In the genomic region with DNA sequence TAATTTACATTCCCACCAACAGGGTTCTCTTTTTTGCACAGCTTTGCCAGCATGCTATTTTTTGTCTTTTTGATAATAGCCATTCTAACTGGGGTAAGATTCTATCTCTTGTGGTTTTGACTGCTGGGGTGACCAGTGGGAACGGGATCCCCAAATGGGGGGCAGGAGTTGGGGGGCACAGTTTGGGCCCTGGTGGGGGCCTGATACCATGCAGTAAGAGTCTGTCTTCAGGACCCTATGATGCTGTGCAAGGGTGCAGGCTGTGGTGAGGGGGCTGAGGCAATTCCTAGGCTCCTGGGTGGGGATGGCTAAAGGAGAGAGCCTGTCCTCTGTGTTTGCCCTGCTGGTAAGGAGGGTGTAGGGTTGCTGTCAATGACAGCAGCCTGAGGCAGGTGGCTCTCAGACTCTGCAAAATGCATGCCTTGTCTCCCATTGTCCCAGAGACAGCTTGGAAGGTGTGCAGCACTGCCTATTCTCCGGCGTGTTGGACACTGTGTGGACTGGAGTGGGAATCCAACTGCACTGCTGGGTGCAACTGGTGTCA, we compare ENCODE assay signal across 20 cellular contexts.
"Had no signal": no experiment of that assay in that cellular context is flagged by ENCODE, and none has a peak within 500 bp of the region (broad histone marks: within the 10 kb centered on the region; RNA-seq: fewer than 3 reads in every experiment).

No MANE protein-coding gene starts in this region.

- H3K36me3 ChIP-seq: MG63 had no signal

- H3K4me2 ChIP-seq: SK-N-SH had no signal

- H3K9ac ChIP-seq: SK-N-SH had no signal

- DNase-seq: IMR-90, Karpas-422, KG1, MG63, NCI-H1092, NCI-H1105 treated with DMSO at 0.1 percent for 48 hours, NCI-H1417 treated with DMSO at 0.1 percent for 48 hours, NCI-H146, NCI-H1694 treated with DMSO at 0.1 percent for 48 hours, NCI-H1930, NCI-H2081, NCI-H2227 treated with DMSO at 0.1 percent for 48 hours, NCI-H510A, NCI-H524 treated with DMSO at 0.1 percent for 48 hours, NCI-H69, NCI-H774, RPMI8226, SHP77, SK-N-SH had no signal

- H3K9me3 ChIP-seq: MG63, SK-N-SH had no signal

- ATAC-seq: HepG2 had no signal

- H3K4me3 ChIP-seq: MG63 had no signal

- H3K27me3 ChIP-seq: MG63 had no signal
